8 cellular contexts compared by ENCODE assay signal in genomic region chr17:74671031-74671771, GRCh38. TPM values are rescaled to one million over a fixed set of nuclear protein-coding genes. Genes with fewer than 3 reads are reported as not detected.
DNase-seq lines count a peak whose midpoint lies in the region; TF ChIP-seq lines count a peak whose summit lies in the region.

No MANE protein-coding gene starts in this region.

- H3K9me2 ChIP-seq in GM23248 (ENCODE audit: insufficient read depth): no peaks in the 10 kb centered on the region

- 23% methylated on average over 50 to 51 of the region's 57 CpGs for WGBS in GM23248 (ENCODE audit: low coverage in 1 of 2, low lambda C conversion rate in 2 of 2, missing lambda C conversion rate in 2 of 2), 2 experiments
- 14% methylated on average over 57 of the region's 57 CpGs for WGBS in smooth muscle cell (ENCODE audit: low lambda C conversion rate)

- no peak for TF ChIP-seq CTCF in smooth muscle cell (IDR thresholded peaks at IDR 0.05; ENCODE audit: borderline replicate concordance, insufficient read depth, poor library complexity, severe bottlenecking)

- H3K27ac ChIP-seq in GM23248: no peak overlapping the region
- H3K27ac ChIP-seq in smooth muscle cell (ENCODE audit: low read depth): no peak overlapping the region

- no peaks in the 10 kb centered on the region for H3K4me1 ChIP-seq in GM23248 (ENCODE audit: insufficient read depth)
- no peaks in the 10 kb centered on the region for H3K4me1 ChIP-seq in smooth muscle cell (ENCODE audit: low read depth)

- H3K36me3 ChIP-seq in GM23248 (ENCODE audit: low read depth) (no peaks in the 10 kb centered on the region), smooth muscle cell (ENCODE audit: low read depth) (no peaks in the 10 kb centered on the region)

- H3K27me3 ChIP-seq in GM23248 (replicated peaks; ENCODE audit: insufficient read depth) (peaks cover 7% of the 10 kb centered on the region; the same call in 1 of the 2 replicates), smooth muscle cell (ENCODE audit: low read depth) (peaks cover 70% of the 10 kb centered on the region)

- H2AFZ ChIP-seq in GM23248 (no peak overlapping the region), smooth muscle cell (ENCODE audit: low read depth) (no peak overlapping the region)

- in situ Hi-C loops in GM23248 (cut with MboI): no loop called here

- DNase-seq in GM23248 (peak; percentile 81), T-helper 9 cell (peak; percentile 70), astrocyte of the hippocampus (ENCODE audit: low read depth, low spot score) (peak; percentile 93), iPS DF 19.7 (ENCODE audit: low read depth, low spot score) (peak; percentile 71), smooth muscle cell (lab: John Stamatoyannopoulos, UW; ENCODE audit: unreplicated experiment) (peak; percentile 76), NCI-H2196 (lab: John Stamatoyannopoulos, UW; ENCODE audit: unreplicated experiment) (no peak), SKM-1 treated with dmso at 0.1 percent for 144 hours (lab: John Stamatoyannopoulos, UW; ENCODE audit: unreplicated experiment) (no peak), HPDE6-E6E7 (ENCODE audit: extremely low spot score) (no peak)

- H4K20me1 ChIP-seq in GM23248 (ENCODE audit: insufficient read depth) (no peaks in the 10 kb centered on the region), smooth muscle cell (ENCODE audit: low read depth) (no peaks in the 10 kb centered on the region)

- H3K9me3 ChIP-seq in GM23248 (ENCODE audit: low read depth) (no peaks in the 10 kb centered on the region), smooth muscle cell (replicated peaks; ENCODE audit: low read depth) (no peaks in the 10 kb centered on the region)

- no peak overlapping the region for H3K4me2 ChIP-seq in GM23248 (ENCODE audit: unreplicated experiment)
- no peak overlapping the region for H3K4me2 ChIP-seq in smooth muscle cell

- H3K79me2 ChIP-seq in GM23248 (ENCODE audit: insufficient read depth) (no peaks in the 10 kb centered on the region), smooth muscle cell (ENCODE audit: low read depth) (no peaks in the 10 kb centered on the region)

- H3K9ac ChIP-seq in GM23248: no peak overlapping the region
- no peak overlapping the region for H3K9ac ChIP-seq in smooth muscle cell (ENCODE audit: low read depth)

- H3K4me3 ChIP-seq in GM23248: no peak overlapping the region
- no peak overlapping the region for H3K4me3 ChIP-seq in smooth muscle cell

- peaks cover 5% of the 10 kb centered on the region; the same call in 1 of the 2 replicates for H3F3A ChIP-seq in GM23248 (ENCODE audit: insufficient read depth)
- no peaks in the 10 kb centered on the region for H3F3A ChIP-seq in smooth muscle cell (ENCODE audit: low read depth)

RNA-seq across cellular contexts. Expression of gene CD300LF, which starts 41.5 kb away (rescaled TPM):
- not detected in 2 replicates for total RNA-seq in GM23248 (2014; rRNA removed; shearing (Covaris generic))
- not detected in 2 replicates for polyA plus RNA-seq in GM23248 (2016; fragmentation: Nextera tagmentation; extraction: Ambion mirVana)
- total RNA-seq in smooth muscle cell: not detected in 2 replicates
- polyA plus RNA-seq in smooth muscle cell: not detected in 2 replicates

RNA-seq across cellular contexts. Expression of gene CD300E, which starts 47.7 kb away (rescaled TPM):
- total RNA-seq in GM23248 (2014; rRNA removed; shearing (Covaris generic)): not detected in 2 replicates
- polyA plus RNA-seq in GM23248 (2016; fragmentation: Nextera tagmentation; extraction: Ambion mirVana) (not detected in 2 replicates), smooth muscle cell (not detected in 2 replicates)
- 0.09 TPM in 1 of 2 replicates, not detected in the other for total RNA-seq in smooth muscle cell

Comparison
In these comparisons a context has a peak if more than half of its experiments do, and no peak if none do; other contexts are left out.
1. DNase-seq: peak in GM23248 (single experiment), T-helper 9 cell (single experiment), astrocyte of the hippocampus (single experiment), iPS DF 19.7 (single experiment) and smooth muscle cell (single experiment); none in NCI-H2196 (single experiment), SKM-1 treated with dmso at 0.1 percent for 144 hours (single experiment) and HPDE6-E6E7 (single experiment).